ENCODE assay signal across 9 cellular contexts in the genomic region with DNA sequence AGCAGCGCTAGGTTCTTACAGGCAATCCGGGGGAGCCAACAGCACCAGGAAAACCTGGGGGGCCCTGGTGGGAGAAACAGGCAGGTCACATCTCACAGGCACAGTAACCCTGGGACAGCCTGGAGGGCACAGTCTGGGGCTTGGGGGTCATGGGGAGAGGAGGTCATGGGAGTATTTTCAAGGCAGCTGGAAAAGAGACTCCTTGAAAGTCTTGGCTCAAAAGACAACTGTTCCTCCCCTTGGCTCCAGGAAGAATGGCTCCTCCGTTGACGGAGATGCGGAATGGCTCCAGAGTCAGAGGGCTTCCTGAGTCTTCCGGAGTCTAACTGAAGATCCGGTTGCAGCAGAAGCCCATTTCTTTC. TPM values are rescaled to one million over a fixed set of nuclear protein-coding genes. Genes with fewer than 3 reads are reported as not detected.
A peak's percentile ranks its signal among the peaks of the same experiment; 100 is the strongest.
DNase-seq lines count a peak whose midpoint lies in the region; ATAC-seq and TF ChIP-seq lines count a peak whose summit lies in the region.
"Had no signal": no experiment of that assay in that cellular context is flagged by ENCODE, and none has a peak within 500 bp of the region (broad histone marks: within the 10 kb centered on the region; RNA-seq: fewer than 3 reads in every experiment).

No MANE protein-coding gene starts in this region.

- DNase-seq in DMS53 (lab: John Stamatoyannopoulos, UW) (peak; percentile 50), DMS53 treated with DMSO at 0.1 percent for 48 hours (lab: John Stamatoyannopoulos, UW; ENCODE audit: unreplicated experiment) (no peak), coronary artery (ENCODE audit: low spot score) (no peak), tibial artery (no peak), SK-N-DZ (ENCODE audit: low spot score) (no peak)

- TF ChIP-seq CTCF in coronary artery (IDR thresholded peaks at IDR 0.05) (no peak), tibial artery (IDR thresholded peaks at IDR 0.05) (no peak)

- no peaks in the 10 kb centered on the region for H3K9me3 ChIP-seq in muscle layer of duodenum (ENCODE audit: control insufficient read depth in 1 of 2, low read length in 2 of 2)
- no peaks in the 10 kb centered on the region for H3K9me3 ChIP-seq in tibial artery

- H3K36me3 ChIP-seq in muscle layer of duodenum (ENCODE audit: control insufficient read depth in 1 of 2, insufficient read depth in 2 of 2, low read length in 2 of 2), result peaks cover 0 to 1% of the 10 kb centered on the region in 2 donors
- peaks cover 0 to 33% (median 0%) of the 10 kb centered on the region in 3 donors for H3K36me3 ChIP-seq in tibial artery

- intact Hi-C loops in tibial artery (cut with DNase I; ENCODE audit: low total_unique reads), result loop anchor here (2.0 to 5.0 kb wide), 2 partner anchors 30 to 47 kb away; no protein-coding TSS in a partner anchor

- ATAC-seq in GM18505 (IDR thresholded peaks at IDR 0.05; ENCODE audit: unreplicated experiment), result no peak
- no peak for ATAC-seq in GM21528 (IDR thresholded peaks at IDR 0.05; ENCODE audit: low FRiP score, unreplicated experiment)

- peak overlapping the region; percentile 67 to 86 for H3K27ac ChIP-seq in coronary artery
- peak overlapping the region; percentile 85 for H3K27ac ChIP-seq in muscle layer of duodenum (ENCODE audit: low read length)
- peak overlapping the region; percentile 88 to 89 for H3K27ac ChIP-seq in tibial artery
- H3K27ac ChIP-seq: 22Rv1 had no signal

- H3K27me3 ChIP-seq in muscle layer of duodenum (ENCODE audit: low read depth, low read length) (no peaks in the 10 kb centered on the region), tibial artery (no peaks in the 10 kb centered on the region)

- no peak for TF ChIP-seq POLR2A in GM18505 (IDR thresholded peaks at IDR 0.05; ENCODE audit: borderline replicate concordance, extremely low read depth, insufficient read depth, insufficient read length)

- peaks cover 36 to 75% of the 10 kb centered on the region in 2 donors for H3K4me1 ChIP-seq in muscle layer of duodenum (ENCODE audit: control insufficient read depth in 1 of 2, insufficient read depth in 2 of 2, low read length in 2 of 2)
- peaks cover 8 to 90% (median 80%) of the 10 kb centered on the region in 4 donors for H3K4me1 ChIP-seq in tibial artery

- H3K4me3 ChIP-seq in coronary artery (peak overlapping the region; percentile 59), muscle layer of duodenum (ENCODE audit: low read depth in 1 of 2, low read length in 2 of 2) (peak overlapping the region; percentile 46 to 54), tibial artery (peak overlapping the region; percentile 32 to 40)

RNA-seq across cellular contexts. Expression of gene PEF1, which starts 25.9 kb away (rescaled TPM):
- polyA plus RNA-seq in SK-N-DZ (2014; cell fraction: cytosol; rRNA removed), result 52.4 and 54.0 TPM in 2 replicates
- 29.5 and 32.3 TPM in 2 replicates for polyA plus RNA-seq in SK-N-DZ (2014; cell fraction: nucleus; rRNA removed)

RNA-seq across cellular contexts. Expression of gene COL16A1, which starts 33.3 kb away (rescaled TPM):
- 3.5 and 5.8 TPM in 2 replicates for polyA plus RNA-seq in SK-N-DZ (2014; cell fraction: cytosol; rRNA removed)
- polyA plus RNA-seq in SK-N-DZ (2014; cell fraction: nucleus; rRNA removed), result 70.8 and 89.0 TPM in 2 replicates

RNA-seq across cellular contexts. Expression of gene HCRTR1, which starts 53.1 kb away (rescaled TPM):
- not detected in 2 replicates for polyA plus RNA-seq in SK-N-DZ (2014; cell fraction: cytosol; rRNA removed)
- 0.31 TPM in 1 of 2 replicates, not detected in the other for polyA plus RNA-seq in SK-N-DZ (2014; cell fraction: nucleus; rRNA removed)
